12 cellular contexts compared by ENCODE assay signal in the genomic region with DNA sequence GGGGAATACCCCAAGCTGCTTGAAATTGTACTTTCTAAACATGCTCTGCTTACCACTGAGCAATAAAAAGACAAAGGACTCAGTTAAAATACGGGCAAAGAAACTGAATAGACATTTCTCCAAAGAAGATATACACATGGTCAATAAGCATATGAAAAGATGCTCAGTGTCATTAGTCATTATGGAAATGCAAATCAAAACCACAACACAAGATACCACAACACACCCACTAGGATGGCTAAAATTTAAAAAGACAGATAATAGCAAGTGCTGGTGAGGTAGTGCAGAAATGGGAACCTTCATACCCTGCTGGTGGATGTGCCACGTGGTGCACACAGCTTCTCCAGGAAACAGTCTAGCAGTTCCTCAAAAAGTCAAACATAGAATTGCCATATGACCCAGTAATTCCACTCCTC. TPM values are rescaled to one million over a fixed set of nuclear protein-coding genes. Genes with fewer than 3 reads are reported as not detected.
DNase-seq lines count a peak whose midpoint lies in the region; ATAC-seq and TF ChIP-seq lines count a peak whose summit lies in the region.
"Had no signal": no experiment of that assay in that cellular context is flagged by ENCODE, and none has a peak within 500 bp of the region (broad histone marks: within the 10 kb centered on the region; RNA-seq: fewer than 3 reads in every experiment).

No MANE protein-coding gene starts in this region.

- H3K27me3 ChIP-seq in BLaER1 treated with 17β-estradiol and CSF1 and Interleukin-3, amounts not matched to agents 10 nM and 100 nM: no peaks in the 10 kb centered on the region
- H3K27me3 ChIP-seq in esophagus muscularis mucosa: no peaks in the 10 kb centered on the region

- intact Hi-C loops in esophagus muscularis mucosa (cut with DNase I): no loop called here
- intact Hi-C loops in CD14-positive monocyte (cut with micrococcal nuclease): no loop called here

- peaks cover 21% of the 10 kb centered on the region for H3K4me1 Mint-ChIP-seq in CD14-positive monocyte

- no peak for DNase-seq in esophagus muscularis mucosa (ENCODE audit: extremely low spot score)
- DNase-seq in CD14-positive monocyte (ENCODE audit: low spot score): no peak
- DNase-seq in activated CD8-positive, alpha-beta memory T cell treated with anti-CD3 and anti-CD28 coated beads, Interleukin-2, amount 50 U/mL, for 4 hours: no peak
- DNase-seq: activated B cell treated with CpG ODN at 0.5 μM for 24 hours; effector memory CD4-positive, alpha-beta T cell; mesendoderm; SIG-M5 had no signal

- peaks cover 60 to 100% (median 97%) of the 10 kb centered on the region in 10 experiments for H3K4me1 ChIP-seq in BLaER1 treated with 17β-estradiol and CSF1 and Interleukin-3, amounts not matched to agents 10 nM and 100 nM
- peaks cover 86 to 100% (median 100%) of the 10 kb centered on the region in 4 donors for H3K4me1 ChIP-seq in esophagus muscularis mucosa

- peak overlapping the region in 6 of 11 experiments; percentile 80 to 96 (median 90); a peak in 13 of 22 replicates for H3K4me2 ChIP-seq in BLaER1 treated with 17β-estradiol and CSF1 and Interleukin-3, amounts not matched to agents 10 nM and 100 nM

- H3K9me3 Mint-ChIP-seq in CD14-positive monocyte: peaks cover 5 to 12% (median 9%) of the 10 kb centered on the region in 7 donors

- 83% methylated on average over 2 of the region's 2 CpGs for WGBS in esophagus muscularis mucosa

- TF ChIP-seq CTCF in esophagus muscularis mucosa (IDR thresholded peaks at IDR 0.05): no peak
- no peak for TF ChIP-seq CTCF in CD14-positive monocyte (IDR thresholded peaks at IDR 0.05)

- no peak overlapping the region for H3K4me3 Mint-ChIP-seq in CD14-positive monocyte
- H3K4me3 Mint-ChIP-seq: activated B cell treated with CpG ODN at 0.5 μM for 24 hours had no signal

- peak overlapping the region in 5 of 11 experiments; percentile 55 to 87 (median 80); a peak in 5 of 22 replicates for H3K27ac ChIP-seq in BLaER1 treated with 17β-estradiol and CSF1 and Interleukin-3, amounts not matched to agents 10 nM and 100 nM
- peak overlapping the region; percentile 38 to 99 (median 92) for H3K27ac ChIP-seq in esophagus muscularis mucosa (replicated peaks in 1 of 4)

- no peak overlapping the region for H3K4me3 ChIP-seq in BLaER1 treated with 17β-estradiol and CSF1 and Interleukin-3, amounts not matched to agents 10 nM and 100 nM
- no peak overlapping the region for H3K4me3 ChIP-seq in esophagus muscularis mucosa

- no peak overlapping the region for H3K9ac ChIP-seq in BLaER1 treated with 17β-estradiol and CSF1 and Interleukin-3, amounts not matched to agents 10 nM and 100 nM

- H3K36me3 ChIP-seq in BLaER1 treated with 17β-estradiol and CSF1 and Interleukin-3, amounts not matched to agents 10 nM and 100 nM: peaks cover 0 to 16% (median 4%) of the 10 kb centered on the region in 11 experiments; a peak in 7 of 22 replicates
- no peaks in the 10 kb centered on the region for H3K36me3 ChIP-seq in esophagus muscularis mucosa

- ATAC-seq in GM18867 (IDR thresholded peaks at IDR 0.05; ENCODE audit: unreplicated experiment) (peak; percentile 40), HG03354 (IDR thresholded peaks at IDR 0.05; ENCODE audit: poor library complexity, severe bottlenecking, unreplicated experiment) (peak; percentile 35), GM19328 (IDR thresholded peaks at IDR 0.05; ENCODE audit: unreplicated experiment) (no peak), GM21619 (IDR thresholded peaks at IDR 0.05; ENCODE audit: unreplicated experiment) (no peak)

- H3K36me3 Mint-ChIP-seq in CD14-positive monocyte: no peaks in the 10 kb centered on the region

- no peak for TF ChIP-seq EP300 in esophagus muscularis mucosa (IDR thresholded peaks at IDR 0.05)

- H3K27ac Mint-ChIP-seq in CD14-positive monocyte: no peak overlapping the region

- peaks cover 9 to 18% (median 12%) of the 10 kb centered on the region in 11 experiments for H3K9me3 ChIP-seq in BLaER1 treated with 17β-estradiol and CSF1 and Interleukin-3, amounts not matched to agents 10 nM and 100 nM (replicated peaks in 1 of 11)
- no peaks in the 10 kb centered on the region for H3K9me3 ChIP-seq in esophagus muscularis mucosa

- no peak for TF ChIP-seq POLR2A in esophagus muscularis mucosa (IDR thresholded peaks at IDR 0.05; ENCODE audit: low read depth)

- peaks cover 0 to 30% (median 0%) of the 10 kb centered on the region in 11 experiments; a peak in 6 of 22 replicates for H4K20me1 ChIP-seq in BLaER1 treated with 17β-estradiol and CSF1 and Interleukin-3, amounts not matched to agents 10 nM and 100 nM

- H3K27me3 Mint-ChIP-seq in CD14-positive monocyte (ENCODE audit: low read depth in 3 of 3): peaks cover 0 to 3% (median 0%) of the 10 kb centered on the region in 3 donors

RNA-seq across cellular contexts. Expression of a gene that starts 21.3 kb away (rescaled TPM):
- 100 to 1,000 TPM in 3 of 4 donors, 10 to 100 TPM in 1; 95.3 to 136 (median 131) TPM for total RNA-seq in esophagus muscularis mucosa
- polyA plus RNA-seq in CD14-positive monocyte: 1 to 10 TPM in 1 of 2 donors, under 1 TPM in 1; 0.82 to 1.0 TPM

Comparison
In these comparisons a context has a peak if more than half of its experiments do, and no peak if none do; other contexts are left out.
1. ATAC-seq: peak in GM18867 (single experiment) and HG03354 (single experiment); none in GM19328 (single experiment) and GM21619 (single experiment).